Comparison of ENCODE assay signal across 21 cellular contexts in the genomic region with DNA sequence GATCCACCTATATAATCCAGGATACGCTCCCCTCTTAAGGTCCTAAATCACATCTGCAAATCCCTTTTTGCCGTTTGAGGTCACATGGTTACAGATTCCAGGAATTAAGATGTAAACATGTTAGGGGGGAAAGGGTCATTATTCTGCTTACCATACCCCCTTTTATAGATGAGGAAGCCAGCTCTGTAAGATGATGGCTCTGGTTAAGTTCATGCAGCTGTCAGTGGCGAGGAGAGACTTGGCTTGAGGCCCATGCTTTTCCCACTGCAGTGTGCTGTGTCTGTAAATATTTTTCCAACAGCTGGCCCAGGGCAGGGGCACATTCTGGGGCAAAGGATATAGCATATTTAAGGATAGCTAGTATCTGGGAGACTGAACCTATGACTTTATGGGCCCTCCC.
A peak's percentile ranks its signal among the peaks of the same experiment; 100 is the strongest.
DNase-seq lines count a peak whose midpoint lies in the region; ATAC-seq and TF ChIP-seq lines count a peak whose summit lies in the region.
"Had no signal": no experiment of that assay in that cellular context is flagged by ENCODE, and none has a peak within 500 bp of the region (broad histone marks: within the 10 kb centered on the region; RNA-seq: fewer than 3 reads in every experiment).

No MANE protein-coding gene starts in this region.

- WGBS in transverse colon (ENCODE audit: low coverage in 1 of 2), 2 donors: 25 to 43% methylated on average over 2 to 3 of the region's 3 CpGs
- WGBS in thyroid gland, 2 donors: 67 to 74% methylated on average over 3 of the region's 3 CpGs

- POLR2A ChIA-PET in activated CD8-positive, alpha-beta T cell treated with anti-CD3 and anti-CD28 coated beads, Interleukin-2, amount 10 ng/mL, durations not matched to agents 7 days and 5 days (lab: Charles Lee): no interaction called here

- H3K9me3 Mint-ChIP-seq in activated CD8-positive, alpha-beta T cell treated with anti-CD3 and anti-CD28 coated beads, Interleukin-2, amount 10 ng/mL, durations not matched to agents 7 days and 5 days (ENCODE audit: insufficient read depth): no peaks in the 10 kb centered on the region
- H3K9me3 Mint-ChIP-seq: stimulated activated naive CD8-positive, alpha-beta T cell treated with anti-CD3 and anti-CD28 coated beads, Interleukin-15, amount 100 ng/mL, for 72 hours had no signal

- H3K4me1 Mint-ChIP-seq in activated CD8-positive, alpha-beta T cell treated with anti-CD3 and anti-CD28 coated beads, Interleukin-2, amount 10 ng/mL, durations not matched to agents 7 days and 5 days (ENCODE audit: low read depth): peaks cover 10% of the 10 kb centered on the region
- H3K4me1 Mint-ChIP-seq: stimulated activated naive CD8-positive, alpha-beta T cell treated with anti-CD3 and anti-CD28 coated beads, Interleukin-15, amount 100 ng/mL, for 72 hours had no signal

- TF ChIP-seq POLR2A in transverse colon (IDR thresholded peaks at IDR 0.05) (no peak), thyroid gland (IDR thresholded peaks at IDR 0.05) (no peak)

- TF ChIP-seq CTCF in right atrium auricular region (IDR thresholded peaks at IDR 0.05): no peak
- TF ChIP-seq CTCF in fibroblast of pulmonary artery (IDR thresholded peaks at IDR 0.05; ENCODE audit: low read length, missing control alignments): no peak
- no peak for TF ChIP-seq CTCF in transverse colon (IDR thresholded peaks at IDR 0.05)
- TF ChIP-seq CTCF in thyroid gland (IDR thresholded peaks at IDR 0.05): no peak

- ATAC-seq in Right ventricle myocardium superior (ENCODE audit: poor library complexity): peak; percentile 94
- ATAC-seq in activated CD8-positive, alpha-beta T cell treated with anti-CD3 and anti-CD28 coated beads, Interleukin-2, amount 10 ng/mL, durations not matched to agents 7 days and 5 days: no peak
- ATAC-seq: stimulated activated naive CD8-positive, alpha-beta T cell treated with anti-CD3 and anti-CD28 coated beads, Interleukin-15, amount 100 ng/mL, for 72 hours had no signal

- CTCF ChIA-PET in activated CD8-positive, alpha-beta T cell treated with anti-CD3 and anti-CD28 coated beads, Interleukin-2, amount 10 ng/mL, durations not matched to agents 7 days and 5 days (lab: Charles Lee): no interaction called here

- no peak overlapping the region for H3K4me3 Mint-ChIP-seq in activated CD8-positive, alpha-beta T cell treated with anti-CD3 and anti-CD28 coated beads, Interleukin-2, amount 10 ng/mL, durations not matched to agents 7 days and 5 days
- H3K4me3 Mint-ChIP-seq: CD8-positive, alpha-beta memory T cell; stimulated activated naive CD8-positive, alpha-beta T cell treated with anti-CD3 and anti-CD28 coated beads, Interleukin-15, amount 100 ng/mL, for 72 hours had no signal

- in situ Hi-C loops in transverse colon (cut with MboI; ENCODE audit: low pct_ligation_motif_present in 1 of 4, low pct_unique_long_range_greater_than_20kb in 1 of 4, low sequenced_read_pairs in 3 of 4): no loop called here

- no peak overlapping the region for H3K27ac Mint-ChIP-seq in activated CD8-positive, alpha-beta T cell treated with anti-CD3 and anti-CD28 coated beads, Interleukin-2, amount 10 ng/mL, durations not matched to agents 7 days and 5 days
- H3K27ac Mint-ChIP-seq: CD8-positive, alpha-beta memory T cell; stimulated activated naive CD8-positive, alpha-beta T cell treated with anti-CD3 and anti-CD28 coated beads, Interleukin-15, amount 100 ng/mL, for 72 hours had no signal

- H3K4me1 ChIP-seq in right atrium auricular region (no peaks in the 10 kb centered on the region), transverse colon (peaks cover 3 to 16% (median 8%) of the 10 kb centered on the region in 4 donors), thyroid gland (no peaks in the 10 kb centered on the region)
- H3K4me1 ChIP-seq in effector memory CD4-positive, alpha-beta T cell (ENCODE audit: control insufficient read depth, insufficient read depth, low read length, poor library complexity, severe bottlenecking): no peaks in the 10 kb centered on the region
- H3K4me1 ChIP-seq: parathyroid adenoma, vagina had no signal

- no peaks in the 10 kb centered on the region for H3K27me3 ChIP-seq in right atrium auricular region
- H3K27me3 ChIP-seq in transverse colon: no peaks in the 10 kb centered on the region
- H3K27me3 ChIP-seq in thyroid gland: no peaks in the 10 kb centered on the region
- no peaks in the 10 kb centered on the region for H3K27me3 ChIP-seq in effector memory CD4-positive, alpha-beta T cell (replicated peaks; ENCODE audit: control insufficient read depth, insufficient read depth, low read length, poor library complexity, severe bottlenecking)
- H3K27me3 ChIP-seq: esophagus squamous epithelium, vagina had no signal

- no peaks in the 10 kb centered on the region for H3K27me3 Mint-ChIP-seq in activated CD8-positive, alpha-beta T cell treated with anti-CD3 and anti-CD28 coated beads, Interleukin-2, amount 10 ng/mL, durations not matched to agents 7 days and 5 days (ENCODE audit: low read depth)
- H3K27me3 Mint-ChIP-seq: CD8-positive, alpha-beta memory T cell; stimulated activated naive CD8-positive, alpha-beta T cell treated with anti-CD3 and anti-CD28 coated beads, Interleukin-15, amount 100 ng/mL, for 72 hours had no signal

- no peak for TF ChIP-seq EP300 in transverse colon (IDR thresholded peaks at IDR 0.05; ENCODE audit: low read depth)

- no peaks in the 10 kb centered on the region for H3K36me3 Mint-ChIP-seq in activated CD8-positive, alpha-beta T cell treated with anti-CD3 and anti-CD28 coated beads, Interleukin-2, amount 10 ng/mL, durations not matched to agents 7 days and 5 days (ENCODE audit: low read depth)
- H3K36me3 Mint-ChIP-seq: CD8-positive, alpha-beta memory T cell had no signal

- intact Hi-C loops in Right ventricle myocardium superior (cut with DNase I) (no loop called here), transverse colon (cut with DNase I; ENCODE audit: low total_unique reads) (no loop called here), thyroid gland (cut with DNase I) (no loop called here)

- no peak overlapping the region for H3K27ac ChIP-seq in right atrium auricular region
- H3K27ac ChIP-seq in transverse colon: peak overlapping the region in 3 of 4 donors; percentile 11 to 57 (median 41)
- H3K27ac ChIP-seq in thyroid gland: no peak overlapping the region
- H3K27ac ChIP-seq in effector memory CD4-positive, alpha-beta T cell (ENCODE audit: insufficient read depth, low read length, poor library complexity, severe bottlenecking): no peak overlapping the region
- H3K27ac ChIP-seq: esophagus squamous epithelium, parathyroid adenoma, vagina, VCaP had no signal

- H3K9me3 ChIP-seq in right atrium auricular region (no peaks in the 10 kb centered on the region), transverse colon (no peaks in the 10 kb centered on the region), thyroid gland (no peaks in the 10 kb centered on the region)
- H3K9me3 ChIP-seq in effector memory CD4-positive, alpha-beta T cell (ENCODE audit: control insufficient read depth, low read length): no peaks in the 10 kb centered on the region
- H3K9me3 ChIP-seq: esophagus squamous epithelium, vagina had no signal

- H3K4me3 ChIP-seq in right atrium auricular region: no peak overlapping the region
- H3K4me3 ChIP-seq in fibroblast of pulmonary artery (replicated peaks; ENCODE audit: low read depth, low read length): no peak overlapping the region
- H3K4me3 ChIP-seq in transverse colon: no peak overlapping the region
- H3K4me3 ChIP-seq in thyroid gland (replicated peaks in 1 of 3): no peak overlapping the region
- no peak overlapping the region for H3K4me3 ChIP-seq in effector memory CD4-positive, alpha-beta T cell (ENCODE audit: insufficient read depth, low read depth, low read length, poor library complexity, severe bottlenecking)
- H3K4me3 ChIP-seq: esophagus squamous epithelium, vagina had no signal

- DNase-seq in Right ventricle myocardium superior (peak; percentile 58), right atrium auricular region (ENCODE audit: low spot score) (no peak), fibroblast of pulmonary artery (ENCODE audit: low read depth) (peak; percentile 81), lung microvascular endothelial cell (ENCODE audit: low read depth in 2 of 2) (peak; percentile 10 to 73), transverse colon (peak; percentile 28), thyroid gland (no peak)
- no peak for DNase-seq in activated CD8-positive, alpha-beta T cell treated with anti-CD3 and anti-CD28 coated beads, Interleukin-2, amount 10 ng/mL, durations not matched to agents 7 days and 5 days
- no peak for DNase-seq in effector memory CD4-positive, alpha-beta T cell
- DNase-seq: ACHN; amygdala; CD8-positive, alpha-beta memory T cell; cortex of kidney; esophagus squamous epithelium; GF-D8; H7; NCI-H1694 treated with DMSO at 0.1 percent for 48 hours; NCI-H524; stimulated activated naive CD8-positive, alpha-beta T cell treated with anti-CD3 and anti-CD28 coated beads, Interleukin-15, amount 100 ng/mL, for 72 hours had no signal

- no peaks in the 10 kb centered on the region for H3K36me3 ChIP-seq in right atrium auricular region
- no peaks in the 10 kb centered on the region for H3K36me3 ChIP-seq in transverse colon
- no peaks in the 10 kb centered on the region for H3K36me3 ChIP-seq in thyroid gland
- H3K36me3 ChIP-seq in effector memory CD4-positive, alpha-beta T cell (ENCODE audit: control insufficient read depth, insufficient read depth, low read length): no peaks in the 10 kb centered on the region
- H3K36me3 ChIP-seq: esophagus squamous epithelium, vagina had no signal

Comparison
In these comparisons a context has a peak if more than half of its experiments do, and no peak if none do; other contexts are left out.
1. DNase-seq: peak in Right ventricle myocardium superior (single experiment), fibroblast of pulmonary artery (single experiment), lung microvascular endothelial cell (2 of 2) and transverse colon (single experiment); none in right atrium auricular region (single experiment), activated CD8-positive, alpha-beta T cell treated with anti-CD3 and anti-CD28 coated beads, Interleukin-2, amount 10 ng/mL, durations not matched to agents 7 days and 5 days (single experiment), thyroid gland (0 of 2) and effector memory CD4-positive, alpha-beta T cell (0 of 3).
2. H3K27ac ChIP-seq: peak in transverse colon (3 of 4); none in right atrium auricular region (0 of 2), thyroid gland (0 of 3) and effector memory CD4-positive, alpha-beta T cell (single experiment).